Comparison of ENCODE assay signal across 20 cellular contexts in genomic region chr7:7169296-7169695, GRCh38. TPM values are rescaled to one million over a fixed set of nuclear protein-coding genes. Genes with fewer than 3 reads are reported as not detected.
DNase-seq lines count a peak whose midpoint lies in the region; ATAC-seq, FAIRE-seq and TF ChIP-seq lines count a peak whose summit lies in the region.
"Had no signal": no experiment of that assay in that cellular context is flagged by ENCODE, and none has a peak within 500 bp of the region (broad histone marks: within the 10 kb centered on the region; RNA-seq: fewer than 3 reads in every experiment).

No MANE protein-coding gene starts in this region.

- peaks cover 11% of the 10 kb centered on the region for H3K4me1 Mint-ChIP-seq in astrocyte (ENCODE audit: low read depth, unreplicated experiment)

- TF ChIP-seq EP300 in HepG2 (IDR thresholded peaks at IDR 0.05; ENCODE audit: low read depth in 2 of 2, low read length in 2 of 2): no peak
- no peak for TF ChIP-seq EP300 in HepG2 (CRISPR knock-in tag; IDR thresholded peaks at IDR 0.05; ENCODE audit: borderline replicate concordance)

- H2AFZ ChIP-seq in HepG2 (ENCODE audit: low read length) (no peak overlapping the region), astrocyte (ENCODE audit: low read depth, low read length) (no peak overlapping the region)

- no peaks in the 10 kb centered on the region for H3K9me3 Mint-ChIP-seq in astrocyte (ENCODE audit: unreplicated experiment)

- no peaks in the 10 kb centered on the region for H3K27me3 Mint-ChIP-seq in astrocyte (ENCODE audit: low read depth, unreplicated experiment)
- H3K27me3 Mint-ChIP-seq: CD4-positive, alpha-beta T cell had no signal

- H3K27ac ChIP-seq in HepG2 (ENCODE audit: extremely low read length, insufficient read depth, low read length) (no peak overlapping the region), right lobe of liver (no peak overlapping the region), astrocyte (ENCODE audit: low read depth, low read length) (no peak overlapping the region)
- H3K27ac ChIP-seq: 22Rv1; BLaER1 treated with 17β-estradiol and CSF1 and Interleukin-3, amounts not matched to agents 10 nM and 100 nM; C4-2B had no signal

- H3K79me2 ChIP-seq in HepG2 (ENCODE audit: insufficient read depth, low read length): peaks cover 72% of the 10 kb centered on the region
- H3K79me2 ChIP-seq in astrocyte (ENCODE audit: insufficient read depth, low read length): no peaks in the 10 kb centered on the region

- no peak overlapping the region for H3K4me2 ChIP-seq in HepG2 (ENCODE audit: low read depth, low read length)
- H3K4me2 ChIP-seq in astrocyte (ENCODE audit: low read length): no peak overlapping the region
- H3K4me2 ChIP-seq: BLaER1 treated with 17β-estradiol and CSF1 and Interleukin-3, amounts not matched to agents 10 nM and 100 nM had no signal

- no peak overlapping the region for H3K4me3 Mint-ChIP-seq in astrocyte (ENCODE audit: unreplicated experiment)
- H3K4me3 Mint-ChIP-seq: CD4-positive, alpha-beta T cell; CD8-positive, alpha-beta T cell had no signal

- intact Hi-C loops in HepG2 (cut with micrococcal nuclease; ENCODE audit: unreplicated experiment): no loop called here
- intact Hi-C loops in right lobe of liver (cut with DNase I): no loop called here

- FAIRE-seq in HepG2 (lab: Jason Lieb, UNC) (no peak), astrocyte (lab: Jason Lieb, UNC) (peak; percentile 39)
- FAIRE-seq: A204.1, D721Med, GM12878, GM12892, GM18507 had no signal

- TF ChIP-seq CTCF in HepG2 (CRISPR knock-in tag; IDR thresholded peaks at IDR 0.05): no peak
- no peak for TF ChIP-seq CTCF in right lobe of liver (IDR thresholded peaks at IDR 0.05)
- TF ChIP-seq CTCF in astrocyte (IDR thresholded peaks at IDR 0.05; ENCODE audit: insufficient read depth, low read depth, low read length): no peak

- CTCF ChIA-PET in HepG2 (lab: Yijun Ruan, JAX; ENCODE audit: low intra/inter-chr PET ratio, low total read pairs): no interaction called here

- H3K9ac ChIP-seq in HepG2 (ENCODE audit: insufficient read depth, low read depth, low read length): no peak overlapping the region
- no peak overlapping the region for H3K9ac ChIP-seq in astrocyte (ENCODE audit: low read length)
- H3K9ac ChIP-seq: BLaER1 treated with 17β-estradiol and CSF1 and Interleukin-3, amounts not matched to agents 10 nM and 100 nM had no signal

- no TSS peak for BruUV-seq in HepG2 (replicated peaks; lab: Mats Ljungman, UMichigan)

- no peaks in the 10 kb centered on the region; a peak in 1 of 5 replicates for H3K27me3 ChIP-seq in HepG2 (ENCODE audit: control insufficient read depth in 1 of 2, insufficient read depth in 2 of 2, low read length in 2 of 2)
- no peaks in the 10 kb centered on the region for H3K27me3 ChIP-seq in right lobe of liver
- H3K27me3 ChIP-seq in astrocyte (ENCODE audit: insufficient read depth, low read length): no peaks in the 10 kb centered on the region
- H3K27me3 ChIP-seq: BLaER1 treated with 17β-estradiol and CSF1 and Interleukin-3, amounts not matched to agents 10 nM and 100 nM had no signal

- TF ChIP-seq POLR2A in HepG2 (IDR thresholded peaks at IDR 0.05; ENCODE audit: insufficient read depth in 1 of 2, low read depth in 2 of 2, low read length in 2 of 2) (no peak), right lobe of liver (IDR thresholded peaks at IDR 0.05) (no peak), erythroblast (IDR thresholded peaks at IDR 0.05; ENCODE audit: low read length) (no peak)

- in situ Hi-C loops in HepG2 (cut with HindIII; ENCODE audit: extremely low pct_ligation_motif_present, low pct_unique_long_range_greater_than_20kb): no loop called here

- H3K27ac Mint-ChIP-seq in astrocyte (ENCODE audit: unreplicated experiment): no peak overlapping the region
- H3K27ac Mint-ChIP-seq: CD4-positive, alpha-beta T cell; CD8-positive, alpha-beta T cell had no signal

- no peak for TF ChIP-seq RAD21 in HepG2 (CRISPR knock-in tag; IDR thresholded peaks at IDR 0.05)

- peaks cover 1% of the 10 kb centered on the region for H3K36me3 Mint-ChIP-seq in astrocyte (ENCODE audit: low read depth, unreplicated experiment)

- H3K4me1 ChIP-seq in HepG2 (ENCODE audit: insufficient read depth, low read length) (peaks cover 39% of the 10 kb centered on the region), right lobe of liver (no peaks in the 10 kb centered on the region), astrocyte (ENCODE audit: insufficient read depth, low read length) (no peaks in the 10 kb centered on the region)
- H3K4me1 ChIP-seq: BLaER1 treated with 17β-estradiol and CSF1 and Interleukin-3, amounts not matched to agents 10 nM and 100 nM; Caco-2 had no signal

- no peaks in the 10 kb centered on the region; the same call in 1 of the 2 replicates for H4K20me1 ChIP-seq in HepG2 (ENCODE audit: insufficient read depth, low read length)
- H4K20me1 ChIP-seq in astrocyte (ENCODE audit: insufficient read depth, low read length): no peaks in the 10 kb centered on the region
- H4K20me1 ChIP-seq: BLaER1 treated with 17β-estradiol and CSF1 and Interleukin-3, amounts not matched to agents 10 nM and 100 nM had no signal

- WGBS in HepG2 (ENCODE audit: low lambda C conversion rate): 93% methylated on average over 1 of the region's 1 CpG
- WGBS in right lobe of liver (ENCODE audit: insufficient coverage, low coverage, low lambda C conversion rate, missing lambda C conversion rate): 42% methylated on average over 1 of the region's 1 CpG

- POLR2A ChIA-PET in HepG2 (lab: Yijun Ruan, JAX): no interaction called here

- ATAC-seq in HepG2 (no peak), right lobe of liver (no peak)
- ATAC-seq: CD8-positive, alpha-beta T cell; GM12878 had no signal

- no peak for DNase-seq in HepG2 (ENCODE audit: low spot score)
- no peak for DNase-seq in right lobe of liver
- no peak for DNase-seq in astrocyte (ENCODE audit: low read depth)
- no peak for DNase-seq in stimulated activated CD4-positive, alpha-beta T cell treated with anti-CD3 and anti-CD28 coated beads, Interleukin-2, amount 100 ng/mL, for 48 hours
- DNase-seq in erythroblast (lab: John Stamatoyannopoulos, UW): no peak
- DNase-seq: ACHN; Caco-2; Calu3; CD4-positive, alpha-beta T cell; CD8-positive, alpha-beta T cell; DMS79 treated with DMSO at 0.1 percent for 48 hours; GDM1 had no signal

- H3K4me3 ChIP-seq in HepG2 (replicated peaks in 1 of 3; ENCODE audit: insufficient read depth in 1 of 3, low read depth in 2 of 3, low read length in 3 of 3) (no peak overlapping the region), right lobe of liver (no peak overlapping the region), astrocyte (ENCODE audit: insufficient read depth, low read depth, low read length) (no peak overlapping the region)
- H3K4me3 ChIP-seq: BLaER1 treated with 17β-estradiol and CSF1 and Interleukin-3, amounts not matched to agents 10 nM and 100 nM; GM12878 had no signal

- H3K36me3 ChIP-seq in HepG2 (replicated peaks in 1 of 2; ENCODE audit: control insufficient read depth in 1 of 2, insufficient read depth in 2 of 2, low read length in 2 of 2) (no peaks in the 10 kb centered on the region), right lobe of liver (no peaks in the 10 kb centered on the region), astrocyte (ENCODE audit: insufficient read depth, low read length) (no peaks in the 10 kb centered on the region)

- peaks cover 8% of the 10 kb centered on the region for H3K9me3 ChIP-seq in HepG2 (ENCODE audit: low read length)
- no peaks in the 10 kb centered on the region for H3K9me3 ChIP-seq in right lobe of liver
- no peaks in the 10 kb centered on the region for H3K9me3 ChIP-seq in astrocyte (ENCODE audit: insufficient read depth, low read depth, low read length)

TF ChIP-seq in HepG2, 621 proteins besides CTCF, POLR2A, EP300 and RAD21:
- no peak for TF ChIP-seq ZNF10 (CRISPR knock-in tag; IDR thresholded peaks at IDR 0.05; ENCODE audit: borderline replicate concordance, low read depth)
- peak; percentile 92 for TF ChIP-seq ZNF7 (CRISPR knock-in tag; IDR thresholded peaks at IDR 0.05)
- TF ChIP-seq HIVEP1 (CRISPR knock-in tag; IDR thresholded peaks at IDR 0.05): no peak
- TF ChIP-seq SP1 (IDR thresholded peaks at IDR 0.05): no peak
- TF ChIP-seq SP1 (CRISPR knock-in tag; IDR thresholded peaks at IDR 0.05): no peak
- TF ChIP-seq TAF15 (IDR thresholded peaks at IDR 0.05; ENCODE audit: low read depth, low read length, poor library complexity, severe bottlenecking): no peak
- TF ChIP-seq U2AF1 (optimal IDR thresholded peaks at IDR 0.05; ENCODE audit: low read depth, low read length): no peak

RNA-seq across cellular contexts. Expression of gene C1GALT1, which starts 13.0 kb away (rescaled TPM):
- total RNA-seq in HepG2 (2016; rRNA removed; fragmentation: Illumina TruSeq; extraction: Trizol) (65.9 and 68.2 TPM in 2 replicates), right lobe of liver (10 to 100 TPM; 10.1 to 16.6 (median 13.1) TPM), astrocyte (38.6 and 40.0 TPM in 2 replicates)
- 19.8 and 25.6 TPM in 2 replicates for total RNA-seq in HepG2 (2016; cell fraction: cytosol; rRNA removed; fragmentation: Illumina TruSeq; extraction: Trizol; ENCODE audit: low read depth)
- 62.9 and 64.3 TPM in 2 replicates for total RNA-seq in HepG2 (2016; cell fraction: insoluble cytoplasmic fraction; rRNA removed; fragmentation: Illumina TruSeq; extraction: Trizol)
- 52.3 and 53.0 TPM in 2 replicates for total RNA-seq in HepG2 (2016; cell fraction: membrane; rRNA removed; fragmentation: Illumina TruSeq; extraction: Trizol)
- total RNA-seq in HepG2 (2016; cell fraction: nucleus; rRNA removed; fragmentation: Illumina TruSeq; extraction: Trizol): 69.0 and 75.5 TPM in 2 replicates
- polyA plus RNA-seq in HepG2 (2011; rRNA removed): 38.4 and 57.1 TPM in 2 replicates
- polyA plus RNA-seq in HepG2 (2011; cell fraction: cytosol; rRNA removed): 20.6 and 24.8 TPM in 2 replicates
- 23.4 and 24.2 TPM in 2 replicates for polyA plus RNA-seq in HepG2 (2011; cell fraction: nucleus; rRNA removed)
- polyA plus RNA-seq in HepG2 (2012): 55.8 and 60.8 TPM in 2 replicates
- 8.4 and 10.0 TPM in 2 replicates for polyA plus RNA-seq in HepG2 (2016; cell fraction: cytosol; fragmentation: Illumina TruSeq; extraction: Trizol; ENCODE audit: low read depth)
- polyA plus RNA-seq in HepG2 (2016; cell fraction: insoluble cytoplasmic fraction; fragmentation: Illumina TruSeq; extraction: Trizol; ENCODE audit: low read depth): 47.9 and 50.9 TPM in 2 replicates
- polyA plus RNA-seq in HepG2 (2016; cell fraction: membrane; fragmentation: Illumina TruSeq; extraction: Trizol; ENCODE audit: low read depth): 20.8 and 22.4 TPM in 2 replicates
- 84.6 and 86.9 TPM in 2 replicates for polyA plus RNA-seq in HepG2 (2016; cell fraction: nucleus; fragmentation: Illumina TruSeq; extraction: Trizol; ENCODE audit: insufficient read depth, low read depth)
- 3.2 and 24.2 TPM in 2 replicates for polyA minus RNA-seq in HepG2 (2011; rRNA and poly(A)+ RNA removed; ENCODE audit: low replicate concordance)
- polyA minus RNA-seq in HepG2 (2011; cell fraction: cytosol; rRNA and poly(A)+ RNA removed): 58.8 and 63.4 TPM in 2 replicates
- 176 and 229 TPM in 2 replicates for polyA minus RNA-seq in HepG2 (2011; cell fraction: nucleus; rRNA and poly(A)+ RNA removed)
